Comparison of ENCODE assay signal across 24 cellular contexts in the genomic region with DNA sequence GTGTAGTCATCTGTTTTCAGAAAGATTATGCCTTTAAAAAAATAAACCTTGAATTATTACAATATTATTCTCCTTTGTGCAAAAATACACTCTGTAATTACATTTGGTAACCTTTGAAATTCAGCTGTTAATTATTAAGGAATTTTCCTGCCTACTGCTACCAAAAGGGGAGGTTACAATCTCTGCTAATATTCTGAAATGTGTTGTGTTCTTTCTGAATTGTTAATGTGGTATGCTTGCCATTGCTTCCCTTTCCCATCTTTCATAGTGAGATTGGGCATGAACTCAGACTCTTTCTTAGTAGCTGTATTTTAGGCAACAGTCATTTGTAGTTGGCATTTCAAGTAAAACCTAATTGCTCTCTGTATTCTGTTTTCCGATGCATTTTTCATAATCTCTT.
"Had no signal": no experiment of that assay in that cellular context is flagged by ENCODE, and none has a peak within 500 bp of the region (broad histone marks: within the 10 kb centered on the region; RNA-seq: fewer than 3 reads in every experiment).

No MANE protein-coding gene starts in this region.

- H3K27ac Mint-ChIP-seq: dendritic cell treated with granulocyte-macrophage colony-stimulating factor and Interleukin-4, amounts not matched to agents 40 ng/mL and 50 ng/mL, for 4 days; mesothelial cell of epicardium had no signal

- FAIRE-seq: keratinocyte had no signal

- H3K4me3 ChIP-seq: colonic mucosa, esophagus squamous epithelium, gastrocnemius medialis, heart right ventricle, left ventricle myocardium inferior, lower lobe of right lung, mucosa of descending colon had no signal

- H3K4me1 ChIP-seq: colonic mucosa, esophagus squamous epithelium, gastrocnemius medialis, heart right ventricle, left ventricle myocardium inferior, lower lobe of right lung had no signal

- H3K36me3 ChIP-seq: colonic mucosa had no signal

- ATAC-seq: effector memory CD8-positive, alpha-beta T cell; esophagus mucosa; gastrocnemius medialis; heart right ventricle; left cardiac atrium; lower lobe of right lung; mucosa of descending colon had no signal

- H3K9me3 Mint-ChIP-seq: dendritic cell treated with granulocyte-macrophage colony-stimulating factor and Interleukin-4, amounts not matched to agents 40 ng/mL and 50 ng/mL, for 4 days; effector memory CD8-positive, alpha-beta T cell; endodermal cell; mesothelial cell of epicardium had no signal

- H3K27me3 Mint-ChIP-seq: dendritic cell treated with granulocyte-macrophage colony-stimulating factor and Interleukin-4, amounts not matched to agents 40 ng/mL and 50 ng/mL, for 4 days; effector memory CD8-positive, alpha-beta T cell had no signal

- H3K27ac ChIP-seq: colonic mucosa, epithelial cell of prostate, esophagus squamous epithelium, gastrocnemius medialis, heart right ventricle, left ventricle myocardium inferior, lower lobe of right lung had no signal

- H3K4me1 Mint-ChIP-seq: mesothelial cell of epicardium had no signal

- H3K27me3 ChIP-seq: colonic mucosa, esophagus squamous epithelium, gastrocnemius medialis, heart right ventricle had no signal

- H3K4me3 Mint-ChIP-seq: dendritic cell treated with granulocyte-macrophage colony-stimulating factor and Interleukin-4, amounts not matched to agents 40 ng/mL and 50 ng/mL, for 4 days; effector memory CD8-positive, alpha-beta T cell; endodermal cell; mesothelial cell of epicardium had no signal

- DNase-seq: colonic mucosa; cortex of kidney; effector CD8-positive, alpha-beta T cell; effector memory CD8-positive, alpha-beta T cell; endodermal cell; erythroblast; esophagus squamous epithelium; foreskin fibroblast; foreskin melanocyte; gastrocnemius medialis; glutamatergic neuron; head of caudate nucleus; heart right ventricle; hippocampal formation; left cardiac atrium; left ventricle myocardium inferior; lower lobe of right lung; mesenchymal stem cell; mucosa of descending colon had no signal

- H3K9me3 ChIP-seq: colonic mucosa, esophagus squamous epithelium, gastrocnemius medialis, heart right ventricle, left ventricle myocardium inferior, lower lobe of right lung, mucosa of descending colon had no signal
